In genomic region chr2:169512525-169512924, GRCh38 we compare ENCODE assay signal across 23 cellular contexts. TPM values are rescaled to one million over a fixed set of nuclear protein-coding genes. Genes with fewer than 3 reads are reported as not detected.
DNase-seq lines count a peak whose midpoint lies in the region; ATAC-seq and TF ChIP-seq lines count a peak whose summit lies in the region.
"Had no signal": no experiment of that assay in that cellular context is flagged by ENCODE, and none has a peak within 500 bp of the region (broad histone marks: within the 10 kb centered on the region; RNA-seq: fewer than 3 reads in every experiment).

No MANE protein-coding gene starts in this region.

- H3K27ac ChIP-seq in heart right ventricle (peak overlapping the region in 8 of 10 donors; percentile 7 to 78 (median 64)), smooth muscle cell (ENCODE audit: low read depth) (no peak overlapping the region)
- H3K27ac ChIP-seq: neural progenitor cell, suprapubic skin had no signal

- H3K9me3 ChIP-seq in heart right ventricle: no peaks in the 10 kb centered on the region
- H3K9me3 ChIP-seq in smooth muscle cell (replicated peaks; ENCODE audit: low read depth): no peaks in the 10 kb centered on the region
- H3K9me3 ChIP-seq: HAP-1, suprapubic skin had no signal

- DNase-seq in heart right ventricle (no peak), Right ventricle myocardium inferior (ENCODE audit: missing footprints) (no peak), astrocyte of the hippocampus (ENCODE audit: low read depth, low spot score) (peak; percentile 24), hepatic stellate cell (ENCODE audit: low spot score) (peak; percentile 7), smooth muscle cell (lab: John Stamatoyannopoulos, UW; ENCODE audit: unreplicated experiment) (no peak), NCI-H1092 treated with DMSO at 0.1 percent for 48 hours (lab: John Stamatoyannopoulos, UW) (no peak), NCI-H128 (lab: John Stamatoyannopoulos, UW; ENCODE audit: unreplicated experiment) (no peak)
- DNase-seq: ACHN; activated CD4-positive, alpha-beta T cell treated with anti-CD3 and anti-CD28 coated beads, Interleukin-2, amount 50 U/mL, for 48 hours; amygdala; cerebellar nuclear complex; DMS 273 treated with DMSO at 0.1 percent for 48 hours; effector memory CD4-positive, alpha-beta T cell; hippocampal formation; midbrain; NCI-H2081; SIG-M5 had no signal

- TF ChIP-seq CTCF in heart right ventricle (IDR thresholded peaks at IDR 0.05): no peak
- TF ChIP-seq CTCF in smooth muscle cell (IDR thresholded peaks at IDR 0.05; ENCODE audit: borderline replicate concordance, insufficient read depth, poor library complexity, severe bottlenecking): no peak

- H3K9ac ChIP-seq in smooth muscle cell (ENCODE audit: low read depth): no peak overlapping the region
- H3K9ac ChIP-seq: neural progenitor cell had no signal

- H3K4me1 ChIP-seq in heart right ventricle (peaks cover 0 to 27% (median 12%) of the 10 kb centered on the region in 9 donors), smooth muscle cell (ENCODE audit: low read depth) (peaks cover 22% of the 10 kb centered on the region)
- H3K4me1 ChIP-seq: suprapubic skin had no signal

- H3K27me3 ChIP-seq in heart right ventricle: no peaks in the 10 kb centered on the region
- H3K27me3 ChIP-seq in smooth muscle cell (ENCODE audit: low read depth): no peaks in the 10 kb centered on the region
- H3K27me3 ChIP-seq: neural progenitor cell, suprapubic skin had no signal

- no peaks in the 10 kb centered on the region for H4K20me1 ChIP-seq in smooth muscle cell (ENCODE audit: low read depth)

- WGBS in heart right ventricle, 2 donors: 52 to 66% methylated on average over 2 of the region's 2 CpGs
- 40% methylated on average over 2 of the region's 2 CpGs for WGBS in smooth muscle cell (ENCODE audit: low lambda C conversion rate)

- H3K79me2 ChIP-seq in smooth muscle cell (ENCODE audit: low read depth): no peaks in the 10 kb centered on the region

- no peak overlapping the region for H2AFZ ChIP-seq in smooth muscle cell (ENCODE audit: low read depth)
- H2AFZ ChIP-seq: neural progenitor cell had no signal

- H3K36me3 ChIP-seq in heart right ventricle (peaks cover 0 to 5% (median 0%) of the 10 kb centered on the region in 9 donors), smooth muscle cell (ENCODE audit: low read depth) (no peaks in the 10 kb centered on the region)
- H3K36me3 ChIP-seq: HAP-1, neural progenitor cell, suprapubic skin had no signal

- H3K4me2 ChIP-seq in smooth muscle cell: peak overlapping the region; percentile 47
- H3K4me2 ChIP-seq: neural progenitor cell had no signal

- peaks cover 9% of the 10 kb centered on the region for H3F3A ChIP-seq in smooth muscle cell (ENCODE audit: low read depth)

- intact Hi-C loops in heart right ventricle (cut with DNase I): no loop called here
- intact Hi-C loops in Right ventricle myocardium inferior (cut with DNase I): no loop called here

- ATAC-seq in heart right ventricle: peak in 1 of 8 donors; percentile 32
- no peak for ATAC-seq in Right ventricle myocardium inferior
- ATAC-seq in HG03280 (IDR thresholded peaks at IDR 0.05; ENCODE audit: unreplicated experiment): no peak

- peak overlapping the region in 7 of 10 donors; percentile 17 to 54 (median 46) for H3K4me3 ChIP-seq in heart right ventricle
- H3K4me3 ChIP-seq in smooth muscle cell: no peak overlapping the region
- H3K4me3 ChIP-seq: HAP-1, neural progenitor cell, suprapubic skin had no signal

RNA-seq across cellular contexts. Expression of gene KLHL41, which starts 3.0 kb away (rescaled TPM):
- total RNA-seq in heart right ventricle (100 to 1,000 TPM; 105 to 185 (median 132) TPM), Right ventricle myocardium inferior (159 TPM), smooth muscle cell (not detected in 2 replicates)
- polyA plus RNA-seq in heart right ventricle (10 to 100 TPM; 32.5 to 37.7 TPM), smooth muscle cell (0.95 TPM in 1 of 2 replicates, not detected in the other)
- total RNA-seq: NCI-H460 had no signal
- polyA plus RNA-seq: CD14-positive monocyte had no signal

RNA-seq across cellular contexts. Expression of gene BBS5, which starts 33.2 kb away (rescaled TPM):
- total RNA-seq in heart right ventricle (10 to 100 TPM in 1 of 10 donors, 1 to 10 TPM in 9; 6.3 to 10.3 (median 9.0) TPM), Right ventricle myocardium inferior (8.0 TPM), smooth muscle cell (4.3 and 4.5 TPM in 2 replicates)
- polyA plus RNA-seq in heart right ventricle (1 to 10 TPM; 4.7 to 5.9 TPM), smooth muscle cell (3.6 and 5.4 TPM in 2 replicates)

Comparison
In these comparisons a context has a peak if more than half of its experiments do, and no peak if none do; other contexts are left out.
1. DNase-seq: peak in astrocyte of the hippocampus (single experiment) and hepatic stellate cell (single experiment); none in heart right ventricle (0 of 2), Right ventricle myocardium inferior (single experiment), smooth muscle cell (single experiment), NCI-H1092 treated with DMSO at 0.1 percent for 48 hours (single experiment) and NCI-H128 (single experiment).
2. RNA of gene KLHL41, which starts 3.0 kb away (total RNA-seq): 159 TPM in Right ventricle myocardium inferior (single experiment) and 105 to 185 TPM in heart right ventricle; not detected in smooth muscle cell; every median in the first group is over 10 times any median in the second.